17 cellular contexts compared by ENCODE assay signal in genomic region chr3:51680196-51680595, GRCh38. TPM values are rescaled to one million over a fixed set of nuclear protein-coding genes. Genes with fewer than 3 reads are reported as not detected.
DNase-seq lines count a peak whose midpoint lies in the region; ATAC-seq and TF ChIP-seq lines count a peak whose summit lies in the region.
"Had no signal": no experiment of that assay in that cellular context is flagged by ENCODE, and none has a peak within 500 bp of the region (broad histone marks: within the 10 kb centered on the region; RNA-seq: fewer than 3 reads in every experiment).

No MANE protein-coding gene starts in this region.

- no peak overlapping the region for H3K4me3 Mint-ChIP-seq in activated naive CD4-positive, alpha-beta T cell treated with anti-CD3 and anti-CD28 coated beads, Interleukin-2, amount 10 ng/mL, durations not matched to agents 7 days and 5 days
- H3K4me3 Mint-ChIP-seq in T-cell, result peak overlapping the region in 1 of 3 donors; percentile 46
- no peak overlapping the region for H3K4me3 Mint-ChIP-seq in stimulated activated naive B cell treated with anti-CD40 and anti-IgM and Interleukin-4, amounts not matched to agents 10 μg/mL and 1 μg/mL and 100 μg/mL, for 72 hours
- H3K4me3 Mint-ChIP-seq: H9 had no signal

- H3K9me3 Mint-ChIP-seq in activated naive CD4-positive, alpha-beta T cell treated with anti-CD3 and anti-CD28 coated beads, Interleukin-2, amount 10 ng/mL, durations not matched to agents 7 days and 5 days, result no peaks in the 10 kb centered on the region
- no peaks in the 10 kb centered on the region for H3K9me3 Mint-ChIP-seq in T-cell
- H3K9me3 Mint-ChIP-seq in stimulated activated naive B cell treated with anti-CD40 and anti-IgM and Interleukin-4, amounts not matched to agents 10 μg/mL and 1 μg/mL and 100 μg/mL, for 72 hours, result no peaks in the 10 kb centered on the region
- H3K9me3 Mint-ChIP-seq: H9 had no signal

- TF ChIP-seq POLR2A in esophagus squamous epithelium (IDR thresholded peaks at IDR 0.05), result no peak

- ATAC-seq in T-cell (replicated peaks in 1 of 4), result no peak
- no peak for ATAC-seq in stimulated activated naive B cell treated with anti-CD40 and anti-IgM and Interleukin-4, amounts not matched to agents 10 μg/mL and 1 μg/mL and 100 μg/mL, for 72 hours (replicated peaks)
- ATAC-seq in foreskin keratinocyte, result no peak
- ATAC-seq: esophagus mucosa had no signal

- H3K4me3 ChIP-seq in esophagus squamous epithelium, result no peak overlapping the region
- H3K4me3 ChIP-seq: left lung had no signal

- intact Hi-C loops in esophagus squamous epithelium (cut with DNase I), result loop anchor here (10.0 kb wide), 1 partner anchor 285 kb away; the partner anchor contains the start of gene RBM15B

- H3K27ac ChIP-seq in esophagus squamous epithelium, result peak overlapping the region; percentile 50 to 83 (median 64)
- H3K27ac ChIP-seq in foreskin keratinocyte, result no peak overlapping the region

- no peaks in the 10 kb centered on the region for H3K27me3 ChIP-seq in esophagus squamous epithelium
- no peaks in the 10 kb centered on the region for H3K27me3 ChIP-seq in foreskin keratinocyte
- H3K27me3 ChIP-seq: left lung had no signal

- H3K27ac Mint-ChIP-seq in activated naive CD4-positive, alpha-beta T cell treated with anti-CD3 and anti-CD28 coated beads, Interleukin-2, amount 10 ng/mL, durations not matched to agents 7 days and 5 days, result peak overlapping the region; percentile 73
- peak overlapping the region; percentile 83 to 88 for H3K27ac Mint-ChIP-seq in T-cell
- H3K27ac Mint-ChIP-seq in stimulated activated naive B cell treated with anti-CD40 and anti-IgM and Interleukin-4, amounts not matched to agents 10 μg/mL and 1 μg/mL and 100 μg/mL, for 72 hours, result peak overlapping the region; percentile 72

- peaks cover 18 to 97% (median 36%) of the 10 kb centered on the region in 3 donors for H3K4me1 ChIP-seq in esophagus squamous epithelium
- H3K4me1 ChIP-seq in foreskin keratinocyte, result peaks cover 13% of the 10 kb centered on the region

- no peak for DNase-seq in activated naive CD4-positive, alpha-beta T cell treated with anti-CD3 and anti-CD28 coated beads, Interleukin-2, amount 10 ng/mL, durations not matched to agents 7 days and 5 days
- DNase-seq in activated naive CD4-positive, alpha-beta T cell treated with Interleukin-2 at 50 U/mL for 16 hours, result no peak
- no peak for DNase-seq in T-cell
- DNase-seq in esophagus squamous epithelium (lab: John Stamatoyannopoulos, UW), result no peak
- DNase-seq in stimulated activated naive B cell treated with anti-CD40 and anti-IgM and Interleukin-4, amounts not matched to agents 10 μg/mL and 1 μg/mL and 100 μg/mL, for 72 hours, result no peak
- DNase-seq in foreskin keratinocyte, result no peak
- no peak for DNase-seq in activated CD8-positive, alpha-beta memory T cell treated with anti-CD3 and anti-CD28 coated beads for 24 hours
- DNase-seq in NCI-H1436 (lab: John Stamatoyannopoulos, UW), result no peak
- DNase-seq: H9, hippocampal formation, left lung, NCI-H1436 treated with DMSO at 0.1 percent for 48 hours, NCI-H510A treated with DMSO at 0.1 percent for 48 hours, nucleus accumbens, substantia nigra had no signal

- peaks cover 5 to 89% (median 10%) of the 10 kb centered on the region in 3 donors for H3K36me3 ChIP-seq in esophagus squamous epithelium

- CTCF ChIA-PET in activated naive CD4-positive, alpha-beta T cell treated with anti-CD3 and anti-CD28 coated beads, Interleukin-2, amount 10 ng/mL, durations not matched to agents 7 days and 5 days (lab: Charles Lee), result interaction anchor here (2.4 to 6.1 kb wide), 5 partner anchors 9 to 290 kb away, joined by 13 to 123 read pairs (median 71); partner anchors contain the start of genes DCAF1, RBM15B and TEX264
- CTCF ChIA-PET in T-cell (lab: Charles Lee), result interaction anchor here in 1 of 2 donors (1.3 to 3.9 kb wide), 4 partner anchors 8 to 179 kb away, joined by 7 to 89 read pairs (median 32); partner anchors contain the start of genes DCAF1 and TEX264

- POLR2A ChIA-PET in T-cell (lab: Charles Lee), result no interaction called here

- 69 to 100% methylated on average over 1 to 2 of the region's 6 CpGs for WGBS in esophagus squamous epithelium, 2 donors

- no peaks in the 10 kb centered on the region for H3K27me3 Mint-ChIP-seq in activated naive CD4-positive, alpha-beta T cell treated with anti-CD3 and anti-CD28 coated beads, Interleukin-2, amount 10 ng/mL, durations not matched to agents 7 days and 5 days
- H3K27me3 Mint-ChIP-seq in T-cell, result no peaks in the 10 kb centered on the region
- H3K27me3 Mint-ChIP-seq in stimulated activated naive B cell treated with anti-CD40 and anti-IgM and Interleukin-4, amounts not matched to agents 10 μg/mL and 1 μg/mL and 100 μg/mL, for 72 hours, result no peaks in the 10 kb centered on the region

- no peaks in the 10 kb centered on the region for H3K9me3 ChIP-seq in esophagus squamous epithelium
- H3K9me3 ChIP-seq: left lung had no signal

- TF ChIP-seq CTCF in esophagus squamous epithelium (IDR thresholded peaks at IDR 0.05), result no peak
- no peak for TF ChIP-seq CTCF in foreskin keratinocyte (conservative IDR thresholded peaks at IDR 0.05)

- H3K4me1 Mint-ChIP-seq in activated naive CD4-positive, alpha-beta T cell treated with anti-CD3 and anti-CD28 coated beads, Interleukin-2, amount 10 ng/mL, durations not matched to agents 7 days and 5 days, result peaks cover 98% of the 10 kb centered on the region
- peaks cover 94 to 97% (median 95%) of the 10 kb centered on the region in 3 donors for H3K4me1 Mint-ChIP-seq in T-cell
- H3K4me1 Mint-ChIP-seq in stimulated activated naive B cell treated with anti-CD40 and anti-IgM and Interleukin-4, amounts not matched to agents 10 μg/mL and 1 μg/mL and 100 μg/mL, for 72 hours, result peaks cover 56 to 72% of the 10 kb centered on the region in 2 donors

- H3K36me3 Mint-ChIP-seq in activated naive CD4-positive, alpha-beta T cell treated with anti-CD3 and anti-CD28 coated beads, Interleukin-2, amount 10 ng/mL, durations not matched to agents 7 days and 5 days, result peaks cover 64% of the 10 kb centered on the region
- H3K36me3 Mint-ChIP-seq in T-cell, result peaks cover 21% of the 10 kb centered on the region
- peaks cover 26 to 33% of the 10 kb centered on the region in 2 donors for H3K36me3 Mint-ChIP-seq in stimulated activated naive B cell treated with anti-CD40 and anti-IgM and Interleukin-4, amounts not matched to agents 10 μg/mL and 1 μg/mL and 100 μg/mL, for 72 hours

RNA-seq across cellular contexts. Expression of gene TEX264, which starts 9.1 kb away (rescaled TPM):
- 10 to 100 TPM; 35.9 to 51.0 (median 47.0) TPM for total RNA-seq in T-cell
- total RNA-seq in esophagus squamous epithelium, result 10 to 100 TPM; 39.9 to 65.0 (median 57.3) TPM
- total RNA-seq in foreskin keratinocyte, result 54.9 and 57.3 TPM in 2 replicates
- 77.2 and 82.3 TPM in 2 replicates for polyA plus RNA-seq in foreskin keratinocyte

RNA-seq across cellular contexts. Expression of gene GRM2, which starts 26.7 kb away (rescaled TPM):
- total RNA-seq in T-cell, result 1 to 10 TPM; 1.5 to 6.9 (median 2.2) TPM
- under 1 TPM in 3 of 4 donors, not detected in 1; 0.04 to 0.57 (median 0.53) TPM for total RNA-seq in esophagus squamous epithelium
- not detected in 2 replicates for total RNA-seq in foreskin keratinocyte
- 0.04 TPM in 2 replicates for polyA plus RNA-seq in foreskin keratinocyte
- polyA plus RNA-seq: AG04450 had no signal
